ENCODE assay signal across 22 cellular contexts in the genomic region with DNA sequence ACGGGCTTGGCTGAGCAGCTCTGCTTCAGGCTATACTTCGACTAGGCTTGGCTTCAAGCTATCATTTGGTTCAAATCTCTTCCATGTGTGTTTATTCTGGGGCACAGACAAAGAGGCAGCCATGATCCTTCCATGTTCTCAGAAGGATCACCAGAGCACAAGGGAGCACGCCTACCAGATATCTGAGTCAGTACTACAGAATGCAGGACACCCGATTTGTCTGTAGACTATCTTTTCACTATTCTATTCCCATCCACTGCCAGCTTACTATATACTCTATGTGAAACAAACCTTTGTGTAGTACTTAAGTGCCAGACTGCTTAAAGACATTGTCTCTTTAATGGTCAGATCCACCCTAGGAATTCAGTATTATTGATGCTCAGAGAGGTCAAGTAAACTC. TPM values are rescaled to one million over a fixed set of nuclear protein-coding genes. Genes with fewer than 3 reads are reported as not detected.
DNase-seq lines count a peak whose midpoint lies in the region; ATAC-seq, FAIRE-seq and TF ChIP-seq lines count a peak whose summit lies in the region.
"Had no signal": no experiment of that assay in that cellular context is flagged by ENCODE, and none has a peak within 500 bp of the region (broad histone marks: within the 10 kb centered on the region; RNA-seq: fewer than 3 reads in every experiment).

No MANE protein-coding gene starts in this region.

- H3K23ac ChIP-seq in IMR-90 (ENCODE audit: low read depth, low read length) = no peak overlapping the region
- no peak overlapping the region for H3K23ac ChIP-seq in H1 (ENCODE audit: insufficient read length)
- no peak overlapping the region for H3K23ac ChIP-seq in mesenchymal stem cell (ENCODE audit: low read length in 2 of 2)

- H3K27me3 ChIP-seq in IMR-90 (ENCODE audit: control insufficient read depth, insufficient read depth, low read length) = 0 out of 2 replicates have a peak, but pooled peaks cover 1% of the 10 kb centered on the region
- H3K27me3 ChIP-seq in H1 (replicated peaks in 1 of 4; ENCODE audit: control insufficient read depth in 3 of 4, extremely low read depth in 1 of 4, insufficient read depth in 3 of 4, low read length in 3 of 4) = no peaks in the 10 kb centered on the region
- H3K27me3 ChIP-seq in keratinocyte (ENCODE audit: control insufficient read depth, extremely low read depth, insufficient read depth, low read length) = no peaks in the 10 kb centered on the region
- H3K27me3 ChIP-seq in mesenchymal stem cell (ENCODE audit: control insufficient read depth in 1 of 2, insufficient read depth in 1 of 2, low read length in 2 of 2) = peaks cover 0 to 24% of the 10 kb centered on the region in 2 experiments
- no peaks in the 10 kb centered on the region for H3K27me3 ChIP-seq in left ventricle myocardium inferior (ENCODE audit: low read depth)
- H3K27me3 ChIP-seq in heart left ventricle = peaks cover 0 to 4% (median 0%) of the 10 kb centered on the region in 9 donors
- H3K27me3 ChIP-seq: upper lobe of right lung had no signal

- intact Hi-C loops in IMR-90 (cut with micrococcal nuclease) = no loop called here
- intact Hi-C loops in left ventricle myocardium inferior (cut with micrococcal nuclease) = no loop called here
- intact Hi-C loops in heart left ventricle (cut with DNase I) = no loop called here

- no peak overlapping the region for H3K4ac ChIP-seq in IMR-90 (ENCODE audit: low read depth, low read length)
- no peak overlapping the region for H3K4ac ChIP-seq in H1 (replicated peaks; ENCODE audit: insufficient read length, low read depth, low read length)
- H3K4ac ChIP-seq in mesenchymal stem cell (ENCODE audit: low read depth in 1 of 2, low read length in 2 of 2) = no peak overlapping the region

- CTCF ChIA-PET in IMR-90 (lab: Yijun Ruan, JAX) (no interaction called here), H1 (lab: Charles Lee; ENCODE audit: partially characterized antibody) (interaction anchor here (1.1 kb wide), 1 partner anchor 205 kb away, joined by 3 read pairs; no protein-coding TSS in a partner anchor)

- H4K91ac ChIP-seq in IMR-90 (ENCODE audit: insufficient read depth, low read depth, low read length) (no peak overlapping the region), H1 (replicated peaks; ENCODE audit: insufficient read length, low read length) (no peak overlapping the region), mesenchymal stem cell (ENCODE audit: low read length) (no peak overlapping the region)

- H3K36me3 ChIP-seq in IMR-90 (ENCODE audit: control insufficient read depth, insufficient read depth, low read length) (no peaks in the 10 kb centered on the region), H1 (ENCODE audit: control insufficient read depth in 2 of 4, insufficient read depth in 4 of 4, low read length in 3 of 4) (no peaks in the 10 kb centered on the region), keratinocyte (ENCODE audit: control insufficient read depth in 2 of 2, extremely low read depth in 1 of 2, insufficient read depth in 2 of 2, low read length in 2 of 2) (no peaks in the 10 kb centered on the region), mesenchymal stem cell (ENCODE audit: control insufficient read depth in 1 of 2, insufficient read depth in 2 of 2, low read depth in 1 of 2, low read length in 2 of 2) (no peaks in the 10 kb centered on the region), left ventricle myocardium inferior (no peaks in the 10 kb centered on the region), heart left ventricle (no peaks in the 10 kb centered on the region)
- H3K36me3 ChIP-seq: upper lobe of right lung had no signal

- dilution Hi-C loops in IMR-90 (cut with HindIII; ENCODE audit: low sequenced_read_pairs, unreplicated experiment) = no loop called here
- dilution Hi-C loops in keratinocyte (cut with MboI; ENCODE audit: extremely low pct_ligation_motif_present, low sequenced_read_pairs) = no loop called here

- H3K4me1 ChIP-seq in IMR-90 (ENCODE audit: control insufficient read depth, insufficient read depth, low read length) (peaks cover 2% of the 10 kb centered on the region), H1 (replicated peaks in 1 of 4; ENCODE audit: control insufficient read depth in 3 of 4, insufficient read depth in 4 of 4, low read length in 3 of 4) (peaks cover 0 to 6% (median 3%) of the 10 kb centered on the region in 4 experiments; a peak in 2 of 7 replicates), keratinocyte (ENCODE audit: control insufficient read depth, extremely low read depth, insufficient read depth, low read length) (peaks cover 15% of the 10 kb centered on the region), mesenchymal stem cell (ENCODE audit: control insufficient read depth, insufficient read depth, low read depth, low read length) (no peaks in the 10 kb centered on the region), left ventricle myocardium inferior (no peaks in the 10 kb centered on the region), heart left ventricle (peaks cover 0 to 5% (median 0%) of the 10 kb centered on the region in 12 donors)
- H3K4me1 ChIP-seq: upper lobe of right lung had no signal

- H3K79me2 ChIP-seq in H1 (ENCODE audit: control insufficient read depth in 1 of 2, insufficient read depth in 2 of 2, low read length in 2 of 2) = no peaks in the 10 kb centered on the region
- no peaks in the 10 kb centered on the region for H3K79me2 ChIP-seq in keratinocyte (ENCODE audit: control insufficient read depth, insufficient read depth, low read length)

- H3K18ac ChIP-seq in IMR-90 (ENCODE audit: low read depth, low read length) = no peak overlapping the region
- no peak overlapping the region for H3K18ac ChIP-seq in H1 (ENCODE audit: extremely low read depth, low read length)
- no peak overlapping the region for H3K18ac ChIP-seq in mesenchymal stem cell (ENCODE audit: low read depth in 1 of 2, low read length in 2 of 2)

- H3K9me1 ChIP-seq in IMR-90 (ENCODE audit: insufficient read depth, low read length) (no peaks in the 10 kb centered on the region), keratinocyte (ENCODE audit: control insufficient read depth, extremely low read depth, insufficient read depth, low read length) (no peaks in the 10 kb centered on the region)

- H2AK5ac ChIP-seq in IMR-90 (ENCODE audit: low read depth, low read length) = peak overlapping the region; percentile 18; the same call in 1 of the 2 replicates
- H2AK5ac ChIP-seq in H1 (ENCODE audit: low read depth, low read length) = no peak overlapping the region
- no peak overlapping the region for H2AK5ac ChIP-seq in mesenchymal stem cell (ENCODE audit: low read length, severe bottlenecking)

- H4K20me1 ChIP-seq in IMR-90 (ENCODE audit: insufficient read depth, low read length) (no peaks in the 10 kb centered on the region), H1 (replicated peaks in 1 of 2; ENCODE audit: control insufficient read depth in 1 of 2, insufficient read depth in 2 of 2, low read length in 2 of 2) (no peaks in the 10 kb centered on the region), keratinocyte (ENCODE audit: control insufficient read depth, extremely low read depth, insufficient read depth, low read length) (no peaks in the 10 kb centered on the region)

- no peak for TF ChIP-seq RAD21 in IMR-90 (IDR thresholded peaks at IDR 0.05; ENCODE audit: low read length)
- TF ChIP-seq RAD21 in H1 (IDR thresholded peaks at IDR 0.05 in 1 of 2, conservative IDR thresholded peaks at IDR 0.05 in 1 of 2; ENCODE audit: low read depth in 2 of 2, low read length in 2 of 2) = no peak

- no TSS peak for BruUV-seq in IMR-90 (replicated peaks; lab: Mats Ljungman, UMichigan)

- H2AFZ ChIP-seq in IMR-90 (replicated peaks; ENCODE audit: low read length, poor library complexity) = no peak overlapping the region
- H2AFZ ChIP-seq in H1 (ENCODE audit: low read length) = peak overlapping the region; percentile 72; the same call in 1 of the 2 replicates
- peak overlapping the region; percentile 29 for H2AFZ ChIP-seq in keratinocyte (ENCODE audit: control insufficient read depth, low read length)
- H2AFZ ChIP-seq in mesenchymal stem cell (ENCODE audit: low read depth, low read length) = no peak overlapping the region

- no peak overlapping the region for H4K5ac ChIP-seq in IMR-90 (ENCODE audit: low read depth, low read length)
- H4K5ac ChIP-seq in H1 (ENCODE audit: insufficient read length, low read depth, low read length) = no peak overlapping the region

- H2BK120ac ChIP-seq in IMR-90 (ENCODE audit: low read depth, low read length) = no peak overlapping the region
- H2BK120ac ChIP-seq in H1 (replicated peaks; ENCODE audit: low read depth, low read length) = no peak overlapping the region
- no peak overlapping the region for H2BK120ac ChIP-seq in mesenchymal stem cell (ENCODE audit: low read depth, low read length)

- no peak for TF ChIP-seq EP300 in H1 (IDR thresholded peaks at IDR 0.05; ENCODE audit: borderline replicate concordance in 1 of 2, low read depth in 2 of 2, low read length in 2 of 2)

- in situ Hi-C loops in IMR-90 (cut with MboI; ENCODE audit: low sequenced_read_pairs) = no loop called here

- no peak overlapping the region for H2AK9ac ChIP-seq in IMR-90 (replicated peaks; ENCODE audit: low read depth, low read length, poor library complexity)

- no peaks in the 10 kb centered on the region for H3K9me3 ChIP-seq in IMR-90 (ENCODE audit: control insufficient read depth, insufficient read depth, low read length)
- no peaks in the 10 kb centered on the region for H3K9me3 ChIP-seq in H1 (ENCODE audit: insufficient read depth in 2 of 2, low read depth in 1 of 2, low read length in 1 of 2)
- H3K9me3 ChIP-seq in keratinocyte (ENCODE audit: control insufficient read depth, low read depth, low read length) = no peaks in the 10 kb centered on the region
- H3K9me3 ChIP-seq in mesenchymal stem cell (ENCODE audit: control insufficient read depth, low read length) = no peaks in the 10 kb centered on the region
- H3K9me3 ChIP-seq in left ventricle myocardium inferior (replicated peaks) = no peaks in the 10 kb centered on the region
- H3K9me3 ChIP-seq in heart left ventricle = no peaks in the 10 kb centered on the region
- H3K9me3 ChIP-seq: SK-N-SH, upper lobe of right lung had no signal

- DNase-seq in EH (ENCODE audit: low read depth) (peak; percentile 56), IMR-90 (peak; percentile 24), H1 (ENCODE audit: low read depth in 1 of 2, low spot score in 2 of 2) (no peak), keratinocyte (ENCODE audit: low read depth, low spot score) (no peak), mesenchymal stem cell (no peak), left ventricle myocardium inferior (no peak), heart left ventricle (no peak)
- DNase-seq: activated CD4-positive, alpha-beta T cell treated with anti-CD3 and anti-CD28 coated beads for 36 hours; activated T-cell treated with anti-CD3 and anti-CD28 coated beads, Interleukin-2, amount 50 U/mL, for 4 hours; Calu3; effector memory CD4-positive, alpha-beta T cell; head of caudate nucleus; NCI-H187 treated with DMSO at 0.1 percent for 48 hours; NCI-H748 treated with DMSO at 0.1 percent for 48 hours; SK-N-SH; stimulated activated CD4-positive, alpha-beta T cell treated with anti-CD3 and anti-CD28 coated beads, Interleukin-1b, Interleukin-23, amount 100 ng/mL, for 48 hours; T-helper 17 cell; upper lobe of right lung had no signal

- H4K8ac ChIP-seq in IMR-90 (ENCODE audit: low read depth in 2 of 2, low read length in 2 of 2) (no peak overlapping the region; a peak in 1 of 4 replicates), H1 (ENCODE audit: extremely low read depth, insufficient read depth, low read length) (no peak overlapping the region), mesenchymal stem cell (ENCODE audit: low read length) (no peak overlapping the region)

- H3K27ac ChIP-seq in IMR-90 (ENCODE audit: insufficient read depth, low read length) (no peak overlapping the region), H1 (ENCODE audit: low read depth, low read length) (no peak overlapping the region), keratinocyte (ENCODE audit: control insufficient read depth, insufficient read depth, low read length) (no peak overlapping the region), mesenchymal stem cell (ENCODE audit: low read length, poor library complexity, severe bottlenecking) (no peak overlapping the region), left ventricle myocardium inferior (replicated peaks) (no peak overlapping the region), heart left ventricle (no peak overlapping the region)
- H3K27ac ChIP-seq: RWPE1, upper lobe of right lung had no signal

- H2BK12ac ChIP-seq in H1 (ENCODE audit: low read depth, low read length) = no peak overlapping the region
- H2BK12ac ChIP-seq in mesenchymal stem cell (ENCODE audit: low read length in 2 of 2) = no peak overlapping the region

- POLR2A ChIA-PET in IMR-90 (lab: Charles Lee; ENCODE audit: unreplicated experiment) = no interaction called here
- POLR2A ChIA-PET in H1 (lab: Charles Lee; ENCODE audit: partially characterized antibody) = no interaction called here

- FAIRE-seq in H1 (lab: Jason Lieb, UNC) = no peak
- FAIRE-seq in keratinocyte (lab: Jason Lieb, UNC) = peak; percentile 80

- H3K23me2 ChIP-seq in H1 (ENCODE audit: low read depth, low read length) = no peaks in the 10 kb centered on the region

- no peaks in the 10 kb centered on the region for H3K79me1 ChIP-seq in IMR-90 (ENCODE audit: low read depth in 1 of 2, low read length in 2 of 2)
- H3K79me1 ChIP-seq in H1 (ENCODE audit: low read depth, low read length) = no peaks in the 10 kb centered on the region
- no peaks in the 10 kb centered on the region for H3K79me1 ChIP-seq in mesenchymal stem cell (replicated peaks; ENCODE audit: low read length, poor library complexity, severe bottlenecking)

- H2BK5ac ChIP-seq in IMR-90 (ENCODE audit: low read depth, low read length, poor library complexity, severe bottlenecking) (no peak overlapping the region), H1 (ENCODE audit: low read depth, low read length) (no peak overlapping the region), mesenchymal stem cell (ENCODE audit: low read depth, low read length, poor library complexity, severe bottlenecking) (no peak overlapping the region)

- peak overlapping the region; percentile 27; the same call in 1 of the 2 replicates for H3K14ac ChIP-seq in IMR-90 (replicated peaks; ENCODE audit: low read depth, low read length)
- no peak overlapping the region for H3K14ac ChIP-seq in H1 (ENCODE audit: insufficient read length)
- no peak overlapping the region for H3K14ac ChIP-seq in mesenchymal stem cell (ENCODE audit: low read length in 2 of 2)

- peak overlapping the region; percentile 4; the same call in 1 of the 3 replicates for H2BK15ac ChIP-seq in IMR-90 (ENCODE audit: low read depth, low read length)
- no peak overlapping the region; the same call in 1 of the 2 replicates for H2BK15ac ChIP-seq in H1 (ENCODE audit: low read length)
- H2BK15ac ChIP-seq in mesenchymal stem cell (ENCODE audit: low read depth, poor library complexity, severe bottlenecking) = no peak overlapping the region

- no peak overlapping the region for H3K4me2 ChIP-seq in IMR-90 (ENCODE audit: low read depth, low read length)
- H3K4me2 ChIP-seq in H1 (ENCODE audit: insufficient read depth in 1 of 2, low read depth in 2 of 2, low read length in 2 of 2) = no peak overlapping the region
- no peak overlapping the region for H3K4me2 ChIP-seq in keratinocyte (ENCODE audit: control insufficient read depth, extremely low read depth, insufficient read depth, low read depth, low read length)
- no peak overlapping the region for H3K4me2 ChIP-seq in mesenchymal stem cell (ENCODE audit: low read length, poor library complexity, severe bottlenecking)
- H3K4me2 ChIP-seq: SK-N-SH had no signal

- no peak overlapping the region for H3K56ac ChIP-seq in IMR-90 (ENCODE audit: extremely low read depth, insufficient read depth, low read length)
- H3K56ac ChIP-seq in H1 (replicated peaks; ENCODE audit: insufficient read length, low read depth, low read length) = no peak overlapping the region

- H2BK20ac ChIP-seq in IMR-90 (ENCODE audit: low read depth, low read length) (no peak overlapping the region), H1 (ENCODE audit: low read length) (no peak overlapping the region)

- TF ChIP-seq POLR2A in IMR-90 (IDR thresholded peaks at IDR 0.05; ENCODE audit: low read depth, low read length) (no peak), H1 (IDR thresholded peaks at IDR 0.05; ENCODE audit: control extremely low read depth in 1 of 2, low read depth in 2 of 2, low read length in 2 of 2) (no peak), heart left ventricle (IDR thresholded peaks at IDR 0.05) (no peak)

- ATAC-seq in IMR-90 (ENCODE audit: low read depth) (peak; percentile 28; the same call in 1 of the 2 replicates), HG03097 (IDR thresholded peaks at IDR 0.05; ENCODE audit: low FRiP score, unreplicated experiment) (no peak), heart left ventricle (no peak)
- ATAC-seq: activated CD4-positive, alpha-beta T cell treated with anti-CD3 and anti-CD28 coated beads for 36 hours; activated T-cell treated with anti-CD3 and anti-CD28 coated beads, Interleukin-2, amount 50 U/mL, for 4 hours; esophagus mucosa; T-helper 17 cell; upper lobe of right lung had no signal

- no peak overlapping the region for H3K4me3 ChIP-seq in IMR-90 (ENCODE audit: insufficient read depth, low read depth, low read length)
- no peak overlapping the region for H3K4me3 ChIP-seq in H1 (ENCODE audit: extremely low read depth in 1 of 4, insufficient read depth in 2 of 4, low read depth in 3 of 4, low read length in 4 of 4)
- no peak overlapping the region for H3K4me3 ChIP-seq in keratinocyte (ENCODE audit: control insufficient read depth in 2 of 3, extremely low read depth in 1 of 3, insufficient read depth in 2 of 3, low read depth in 1 of 3, low read length in 3 of 3)
- H3K4me3 ChIP-seq in mesenchymal stem cell (ENCODE audit: insufficient read depth in 1 of 2, low read depth in 1 of 2, low read length in 2 of 2) = no peak overlapping the region
- H3K4me3 ChIP-seq in left ventricle myocardium inferior = no peak overlapping the region
- no peak overlapping the region for H3K4me3 ChIP-seq in heart left ventricle
- H3K4me3 ChIP-seq: upper lobe of right lung had no signal

- 100% methylated on average over 1 of the region's 4 CpGs; no CpG with 5 or more reads in 1 of the 2 experiments for WGBS in IMR-90 (ENCODE audit: extremely low coverage in 2 of 2, insufficient read length in 1 of 2), 2 experiments
- WGBS in H1 (ENCODE audit: extremely low coverage in 1 of 2, insufficient coverage in 1 of 2, insufficient read length in 1 of 2, insufficient replicate concordance in 2 of 2, low coverage in 1 of 2, low lambda C conversion rate in 2 of 2, missing lambda C conversion rate in 1 of 2), 2 experiments = 89% methylated on average over 4 of the region's 4 CpGs; no CpG with 5 or more reads in 1 of the 2 experiments
- 91% methylated on average over 3 of the region's 4 CpGs for WGBS in mesenchymal stem cell
- WGBS in heart left ventricle, 4 donors = 91 to 93% (median 92%) methylated on average over 4 of the region's 4 CpGs

- TF ChIP-seq CTCF in IMR-90 (conservative IDR thresholded peaks at IDR 0.05; ENCODE audit: low read depth, low read length) = no peak
- no peak for TF ChIP-seq CTCF in H1 (IDR thresholded peaks at IDR 0.05; ENCODE audit: control extremely low read depth in 1 of 3, insufficient read depth in 1 of 3, low read depth in 1 of 3, low read length in 3 of 3)
- TF ChIP-seq CTCF in keratinocyte (optimal IDR thresholded peaks at IDR 0.05 in 1 of 3, IDR thresholded peaks at IDR 0.05 in 1 of 3, conservative IDR thresholded peaks at IDR 0.05 in 1 of 3; ENCODE audit: extremely low read depth in 1 of 3, insufficient read depth in 2 of 3, low read length in 3 of 3) = no peak
- TF ChIP-seq CTCF in left ventricle myocardium inferior (IDR thresholded peaks at IDR 0.05; ENCODE audit: borderline replicate concordance) = no peak
- no peak for TF ChIP-seq CTCF in heart left ventricle (IDR thresholded peaks at IDR 0.05)

- H3K9ac ChIP-seq in IMR-90 (ENCODE audit: low read depth, low read length) (no peak overlapping the region), H1 (replicated peaks in 1 of 4; ENCODE audit: extremely low read depth in 1 of 4, low read depth in 3 of 4, low read length in 3 of 4) (no peak overlapping the region), keratinocyte (ENCODE audit: control insufficient read depth, extremely low read depth, insufficient read depth, low read length) (no peak overlapping the region), mesenchymal stem cell (ENCODE audit: low read length) (no peak overlapping the region)
- H3K9ac ChIP-seq: SK-N-SH had no signal

RNA-seq across cellular contexts. Expression of a gene that starts 35.1 kb away (rescaled TPM):
- total RNA-seq in IMR-90 (2012; rRNA removed) = 0.18 TPM in 1 of 2 replicates, not detected in the other
- polyA plus RNA-seq in IMR-90 (2012; rRNA removed) = 0.12 and 0.19 TPM in 2 replicates
- polyA plus RNA-seq in IMR-90 (2012; cell fraction: cytosol; rRNA removed) = 0.38 TPM in 1 of 2 replicates, not detected in the other
- 0.09 and 0.15 TPM in 2 replicates for polyA plus RNA-seq in IMR-90 (2012; cell fraction: nucleus; rRNA removed; ENCODE audit: low replicate concordance)
- 0.56 TPM in 1 of 2 replicates, not detected in the other for total RNA-seq in H1 (2021; fragmentation: NEBNext Ultra II Directional; extraction: Animal tissue kit (Norgen Biotek cat#: 25700))
- 1.3 and 1.6 TPM in 2 replicates for polyA plus RNA-seq in H1 (2011; rRNA removed)
- polyA plus RNA-seq in H1 (2011; cell fraction: cytosol; rRNA removed) = 0.65 TPM
- 1.5 TPM for polyA plus RNA-seq in H1 (2011; cell fraction: nucleus; rRNA removed)
- polyA plus RNA-seq in H1 (2012, experiment 1 of 2) = 0.53 to 0.88 TPM (median 0.58 TPM) in 4 replicates
- 0.79 TPM for polyA plus RNA-seq in H1 (2012, experiment 2 of 2)
- polyA plus RNA-seq in H1 (2013, experiment 1 of 2) = 0.67 TPM
- 0.85 TPM for polyA plus RNA-seq in H1 (2013, experiment 2 of 2)
- polyA minus RNA-seq in H1 (2011; rRNA and poly(A)+ RNA removed) = 0.88 and 1.4 TPM in 2 replicates
- 1.1 TPM for polyA minus RNA-seq in H1 (2011; cell fraction: cytosol; rRNA and poly(A)+ RNA removed)
- 1.6 TPM for polyA minus RNA-seq in H1 (2011; cell fraction: nucleus; rRNA and poly(A)+ RNA removed)
- 0.05 to 0.37 TPM in 2 of 3 replicates, not detected in the other for polyA plus RNA-seq in keratinocyte
- 0.15 TPM for polyA plus RNA-seq in keratinocyte (2011; ENCODE audit: low read depth)
- polyA plus RNA-seq in keratinocyte (2011; cell fraction: cytosol; rRNA removed) = 0.04 TPM in 1 of 2 replicates, not detected in the other
- 0.49 and 0.52 TPM in 2 replicates for polyA plus RNA-seq in keratinocyte (2011; cell fraction: nucleus; rRNA removed)
- polyA plus RNA-seq in keratinocyte (2012; ENCODE audit: low replicate concordance) = 0.83 TPM in 1 of 2 replicates, not detected in the other
- polyA minus RNA-seq in keratinocyte = 0.23 to 0.99 TPM (median 0.43 TPM) in 3 replicates
- polyA minus RNA-seq in keratinocyte (2011; cell fraction: cytosol; rRNA and poly(A)+ RNA removed) = not detected
- polyA minus RNA-seq in keratinocyte (2011; cell fraction: nucleus; rRNA and poly(A)+ RNA removed) = 0.21 and 0.54 TPM in 2 replicates
- 0.15 TPM for polyA plus RNA-seq in mesenchymal stem cell (2013, experiment 1 of 2)
- polyA plus RNA-seq in mesenchymal stem cell (2013, experiment 2 of 2) = 0.26 TPM
- total RNA-seq in left ventricle myocardium inferior = 0.30 TPM
- 1 to 10 TPM in 3 of 9 donors, under 1 TPM in 6; 0.28 to 3.5 (median 0.42) TPM for total RNA-seq in heart left ventricle
- polyA plus RNA-seq in heart left ventricle = under 1 TPM; 0.24 to 0.27 TPM
- total RNA-seq: activated CD4-positive, alpha-beta T cell treated with anti-CD3 and anti-CD28 coated beads for 36 hours; activated CD8-positive, alpha-beta memory T cell treated with anti-CD3 and anti-CD28 coated beads for 36 hours; Calu3 had no signal
- polyA plus RNA-seq: SK-N-SH had no signal

Comparison
In these comparisons a context has a peak if more than half of its experiments do, and no peak if none do; other contexts are left out.
1. DNase-seq: peak in EH (single experiment) and IMR-90 (single experiment); none in H1 (0 of 2), keratinocyte (single experiment), mesenchymal stem cell (single experiment), left ventricle myocardium inferior (single experiment) and heart left ventricle (0 of 5).
2. H2AFZ ChIP-seq: peak in H1 (single experiment) and keratinocyte (single experiment); none in IMR-90 (single experiment) and mesenchymal stem cell (single experiment).